Comparison of ENCODE assay signal across 1 cellular context in the genomic region with DNA sequence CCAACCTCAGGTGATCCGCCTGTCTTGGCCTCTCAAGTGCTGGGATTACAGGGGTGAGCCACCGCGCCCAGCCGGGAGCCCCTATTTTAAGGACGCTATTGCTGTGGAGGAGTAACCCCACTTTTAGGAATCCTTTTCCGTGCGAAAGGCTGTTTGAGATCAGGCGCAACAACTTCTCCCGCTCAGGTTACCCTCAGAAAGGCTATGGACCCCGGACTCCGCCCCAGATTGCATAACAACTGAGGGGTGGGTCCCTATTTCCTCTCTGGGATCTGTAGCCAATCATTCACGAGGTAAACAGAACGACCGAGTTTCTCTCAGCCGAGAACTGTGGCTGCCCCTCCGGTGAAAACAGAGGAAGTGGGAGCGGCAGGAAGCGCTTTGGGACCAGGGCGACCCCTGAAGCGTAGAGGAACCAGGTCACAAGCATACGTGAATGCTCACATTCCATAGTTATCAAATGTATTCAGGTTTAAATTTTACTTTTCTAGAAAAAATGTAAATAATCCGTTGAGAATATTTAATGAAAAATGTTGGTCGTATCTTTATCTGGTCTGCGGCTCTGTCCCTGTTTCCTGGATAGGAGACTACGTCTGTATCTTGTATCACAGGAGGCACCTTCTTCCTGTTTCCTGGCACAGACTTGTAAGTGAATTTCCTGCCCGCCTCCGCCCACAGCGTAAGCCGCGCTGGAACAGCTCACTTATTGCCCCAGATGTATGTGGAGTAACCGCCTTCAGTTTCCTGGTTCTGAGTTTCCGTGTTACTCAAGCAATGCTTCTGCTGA.
TF ChIP-seq lines count a peak whose summit lies in the region.

No MANE protein-coding gene starts in this region.

TF ChIP-seq in K562, 482 proteins besides CTCF, POLR2A, EP300 and RAD21 (continued from another document and continues in another):
- TF ChIP-seq, protein P1, sequence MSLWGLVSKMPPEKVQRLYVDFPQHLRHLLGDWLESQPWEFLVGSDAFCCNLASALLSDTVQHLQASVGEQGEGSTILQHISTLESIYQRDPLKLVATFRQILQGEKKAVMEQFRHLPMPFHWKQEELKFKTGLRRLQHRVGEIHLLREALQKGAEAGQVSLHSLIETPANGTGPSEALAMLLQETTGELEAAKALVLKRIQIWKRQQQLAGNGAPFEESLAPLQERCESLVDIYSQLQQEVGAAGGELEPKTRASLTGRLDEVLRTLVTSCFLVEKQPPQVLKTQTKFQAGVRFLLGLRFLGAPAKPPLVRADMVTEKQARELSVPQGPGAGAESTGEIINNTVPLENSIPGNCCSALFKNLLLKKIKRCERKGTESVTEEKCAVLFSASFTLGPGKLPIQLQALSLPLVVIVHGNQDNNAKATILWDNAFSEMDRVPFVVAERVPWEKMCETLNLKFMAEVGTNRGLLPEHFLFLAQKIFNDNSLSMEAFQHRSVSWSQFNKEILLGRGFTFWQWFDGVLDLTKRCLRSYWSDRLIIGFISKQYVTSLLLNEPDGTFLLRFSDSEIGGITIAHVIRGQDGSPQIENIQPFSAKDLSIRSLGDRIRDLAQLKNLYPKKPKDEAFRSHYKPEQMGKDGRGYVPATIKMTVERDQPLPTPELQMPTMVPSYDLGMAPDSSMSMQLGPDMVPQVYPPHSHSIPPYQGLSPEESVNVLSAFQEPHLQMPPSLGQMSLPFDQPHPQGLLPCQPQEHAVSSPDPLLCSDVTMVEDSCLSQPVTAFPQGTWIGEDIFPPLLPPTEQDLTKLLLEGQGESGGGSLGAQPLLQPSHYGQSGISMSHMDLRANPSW (CRISPR knock-in tag; IDR thresholded peaks at IDR 0.05) = peak; percentile 50; the same call in 1 of the 2 replicates
- TF ChIP-seq EZH2 (IDR thresholded peaks at IDR 0.05; ENCODE audit: borderline replicate concordance, low read depth, low read length) (no peak), PCBP2 (IDR thresholded peaks at IDR 0.05; ENCODE audit: low read depth, low read length, poor library complexity, severe bottlenecking) (no peak), SMAD4 (CRISPR knock-in tag; conservative IDR thresholded peaks at IDR 0.05) (peak; percentile 80), NFIC (IDR thresholded peaks at IDR 0.05) (no peak; the same call in 1 of the 2 replicates), ERF (CRISPR knock-in tag; IDR thresholded peaks at IDR 0.05) (no peak), ETV5 (CRISPR knock-in tag; IDR thresholded peaks at IDR 0.05; ENCODE audit: low read depth) (peak; percentile 97), KLF13 (tag; IDR thresholded peaks at IDR 0.05; ENCODE audit: borderline replicate concordance, low read depth) (no peak), HDAC2 (IDR thresholded peaks at IDR 0.05) (peak; percentile 55; the same call in 1 of the 2 replicates), SMARCE1 (IDR thresholded peaks at IDR 0.05) (peak; percentile 70), EGR1 (conservative IDR thresholded peaks at IDR 0.05) (peak; percentile 88), CHD4 (IDR thresholded peaks at IDR 0.05; ENCODE audit: insufficient read depth, insufficient replicate concordance, low read depth, low read length, poor library complexity, severe bottlenecking) (no peak), ZNF445 (CRISPR knock-in tag; IDR thresholded peaks at IDR 0.05; ENCODE audit: low read depth) (no peak), ARHGAP35 (IDR thresholded peaks at IDR 0.05; ENCODE audit: partially characterized antibody) (no peak), PHB2 (IDR thresholded peaks at IDR 0.05; ENCODE audit: low read depth) (no peak), ZNF431 (CRISPR knock-in tag; IDR thresholded peaks at IDR 0.05) (peak; percentile 59), BCL6 (CRISPR knock-in tag; IDR thresholded peaks at IDR 0.05) (no peak), BRCA1 (IDR thresholded peaks at IDR 0.05) (no peak), BRCA1 (CRISPR knock-in tag; IDR thresholded peaks at IDR 0.05) (no peak), PYGO2 (tag; IDR thresholded peaks at IDR 0.05) (no peak; the same call in 1 of the 2 replicates), POU5F1 (IDR thresholded peaks at IDR 0.05; ENCODE audit: borderline replicate concordance, low read depth, low read length, partially characterized antibody) (no peak), RBM15 (IDR thresholded peaks at IDR 0.05; ENCODE audit: insufficient read depth, low read length) (no peak), HCFC1 (IDR thresholded peaks at IDR 0.05; ENCODE audit: low read depth, low read length) (no peak; the same call in 1 of the 2 replicates), ZNF311 (CRISPR knock-in tag; IDR thresholded peaks at IDR 0.05) (no peak), RHOXF2B (CRISPR knock-in tag; conservative IDR thresholded peaks at IDR 0.05) (no peak), NRF1 (conservative IDR thresholded peaks at IDR 0.05 in 1 of 2, IDR thresholded peaks at IDR 0.05 in 1 of 2) (peak in 1 of 2 experiments; percentile 43; a peak in 3 of 4 replicates), SIRT6 (IDR thresholded peaks at IDR 0.05; ENCODE audit: low read depth, low read length) (no peak), ZC3H4 (CRISPR knock-in tag; IDR thresholded peaks at IDR 0.05; ENCODE audit: borderline replicate concordance) (no peak; the same call in 1 of the 2 replicates), SRSF1 (IDR thresholded peaks at IDR 0.05; ENCODE audit: low read depth, low read length) (no peak), XRCC3 (IDR thresholded peaks at IDR 0.05) (no peak), CREBBP (IDR thresholded peaks at IDR 0.05; ENCODE audit: low read depth, low read length) (no peak), YBX1 (IDR thresholded peaks at IDR 0.05) (no peak), KAT2B (IDR thresholded peaks at IDR 0.05; ENCODE audit: low read depth, low read length) (no peak), ZNF174 (CRISPR knock-in tag; IDR thresholded peaks at IDR 0.05) (no peak)
- TF ChIP-seq, protein P2, sequence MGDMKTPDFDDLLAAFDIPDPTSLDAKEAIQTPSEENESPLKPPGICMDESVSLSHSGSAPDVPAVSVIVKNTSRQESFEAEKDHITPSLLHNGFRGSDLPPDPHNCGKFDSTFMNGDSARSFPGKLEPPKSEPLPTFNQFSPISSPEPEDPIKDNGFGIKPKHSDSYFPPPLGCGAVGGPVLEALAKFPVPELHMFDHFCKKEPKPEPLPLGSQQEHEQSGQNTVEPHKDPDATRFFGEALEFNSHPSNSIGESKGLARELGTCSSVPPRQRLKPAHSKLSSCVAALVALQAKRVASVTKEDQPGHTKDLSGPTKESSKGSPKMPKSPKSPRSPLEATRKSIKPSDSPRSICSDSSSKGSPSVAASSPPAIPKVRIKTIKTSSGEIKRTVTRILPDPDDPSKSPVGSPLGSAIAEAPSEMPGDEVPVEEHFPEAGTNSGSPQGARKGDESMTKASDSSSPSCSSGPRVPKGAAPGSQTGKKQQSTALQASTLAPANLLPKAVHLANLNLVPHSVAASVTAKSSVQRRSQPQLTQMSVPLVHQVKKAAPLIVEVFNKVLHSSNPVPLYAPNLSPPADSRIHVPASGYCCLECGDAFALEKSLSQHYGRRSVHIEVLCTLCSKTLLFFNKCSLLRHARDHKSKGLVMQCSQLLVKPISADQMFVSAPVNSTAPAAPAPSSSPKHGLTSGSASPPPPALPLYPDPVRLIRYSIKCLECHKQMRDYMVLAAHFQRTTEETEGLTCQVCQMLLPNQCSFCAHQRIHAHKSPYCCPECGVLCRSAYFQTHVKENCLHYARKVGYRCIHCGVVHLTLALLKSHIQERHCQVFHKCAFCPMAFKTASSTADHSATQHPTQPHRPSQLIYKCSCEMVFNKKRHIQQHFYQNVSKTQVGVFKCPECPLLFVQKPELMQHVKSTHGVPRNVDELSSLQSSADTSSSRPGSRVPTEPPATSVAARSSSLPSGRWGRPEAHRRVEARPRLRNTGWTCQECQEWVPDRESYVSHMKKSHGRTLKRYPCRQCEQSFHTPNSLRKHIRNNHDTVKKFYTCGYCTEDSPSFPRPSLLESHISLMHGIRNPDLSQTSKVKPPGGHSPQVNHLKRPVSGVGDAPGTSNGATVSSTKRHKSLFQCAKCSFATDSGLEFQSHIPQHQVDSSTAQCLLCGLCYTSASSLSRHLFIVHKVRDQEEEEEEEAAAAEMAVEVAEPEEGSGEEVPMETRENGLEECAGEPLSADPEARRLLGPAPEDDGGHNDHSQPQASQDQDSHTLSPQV (IDR thresholded peaks at IDR 0.05) = no peak
- TF ChIP-seq, protein P3, sequence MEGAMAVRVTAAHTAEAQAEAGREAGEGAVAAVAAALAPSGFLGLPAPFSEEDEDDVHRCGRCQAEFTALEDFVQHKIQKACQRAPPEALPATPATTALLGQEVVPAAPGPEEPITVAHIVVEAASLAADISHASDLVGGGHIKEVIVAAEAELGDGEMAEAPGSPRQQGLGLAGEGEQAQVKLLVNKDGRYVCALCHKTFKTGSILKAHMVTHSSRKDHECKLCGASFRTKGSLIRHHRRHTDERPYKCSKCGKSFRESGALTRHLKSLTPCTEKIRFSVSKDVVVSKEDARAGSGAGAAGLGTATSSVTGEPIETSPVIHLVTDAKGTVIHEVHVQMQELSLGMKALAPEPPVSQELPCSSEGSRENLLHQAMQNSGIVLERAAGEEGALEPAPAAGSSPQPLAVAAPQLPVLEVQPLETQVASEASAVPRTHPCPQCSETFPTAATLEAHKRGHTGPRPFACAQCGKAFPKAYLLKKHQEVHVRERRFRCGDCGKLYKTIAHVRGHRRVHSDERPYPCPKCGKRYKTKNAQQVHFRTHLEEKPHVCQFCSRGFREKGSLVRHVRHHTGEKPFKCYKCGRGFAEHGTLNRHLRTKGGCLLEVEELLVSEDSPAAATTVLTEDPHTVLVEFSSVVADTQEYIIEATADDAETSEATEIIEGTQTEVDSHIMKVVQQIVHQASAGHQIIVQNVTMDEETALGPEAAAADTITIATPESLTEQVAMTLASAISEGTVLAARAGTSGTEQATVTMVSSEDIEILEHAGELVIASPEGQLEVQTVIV (CRISPR knock-in tag; IDR thresholded peaks at IDR 0.05; ENCODE audit: borderline replicate concordance) = no peak
- TF ChIP-seq, protein P4, sequence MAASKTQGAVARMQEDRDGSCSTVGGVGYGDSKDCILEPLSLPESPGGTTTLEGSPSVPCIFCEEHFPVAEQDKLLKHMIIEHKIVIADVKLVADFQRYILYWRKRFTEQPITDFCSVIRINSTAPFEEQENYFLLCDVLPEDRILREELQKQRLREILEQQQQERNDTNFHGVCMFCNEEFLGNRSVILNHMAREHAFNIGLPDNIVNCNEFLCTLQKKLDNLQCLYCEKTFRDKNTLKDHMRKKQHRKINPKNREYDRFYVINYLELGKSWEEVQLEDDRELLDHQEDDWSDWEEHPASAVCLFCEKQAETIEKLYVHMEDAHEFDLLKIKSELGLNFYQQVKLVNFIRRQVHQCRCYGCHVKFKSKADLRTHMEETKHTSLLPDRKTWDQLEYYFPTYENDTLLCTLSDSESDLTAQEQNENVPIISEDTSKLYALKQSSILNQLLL (CRISPR knock-in tag; IDR thresholded peaks at IDR 0.05; ENCODE audit: borderline replicate concordance) = no peak
- TF ChIP-seq, protein P5, sequence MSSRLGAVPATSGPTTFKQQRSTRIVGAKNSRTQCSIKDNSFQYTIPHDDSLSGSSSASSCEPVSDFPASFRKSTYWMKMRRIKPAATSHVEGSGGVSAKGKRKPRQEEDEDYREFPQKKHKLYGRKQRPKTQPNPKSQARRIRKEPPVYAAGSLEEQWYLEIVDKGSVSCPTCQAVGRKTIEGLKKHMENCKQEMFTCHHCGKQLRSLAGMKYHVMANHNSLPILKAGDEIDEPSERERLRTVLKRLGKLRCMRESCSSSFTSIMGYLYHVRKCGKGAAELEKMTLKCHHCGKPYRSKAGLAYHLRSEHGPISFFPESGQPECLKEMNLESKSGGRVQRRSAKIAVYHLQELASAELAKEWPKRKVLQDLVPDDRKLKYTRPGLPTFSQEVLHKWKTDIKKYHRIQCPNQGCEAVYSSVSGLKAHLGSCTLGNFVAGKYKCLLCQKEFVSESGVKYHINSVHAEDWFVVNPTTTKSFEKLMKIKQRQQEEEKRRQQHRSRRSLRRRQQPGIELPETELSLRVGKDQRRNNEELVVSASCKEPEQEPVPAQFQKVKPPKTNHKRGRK (tag; IDR thresholded peaks at IDR 0.05) = no peak
- TF ChIP-seq, protein P6, sequence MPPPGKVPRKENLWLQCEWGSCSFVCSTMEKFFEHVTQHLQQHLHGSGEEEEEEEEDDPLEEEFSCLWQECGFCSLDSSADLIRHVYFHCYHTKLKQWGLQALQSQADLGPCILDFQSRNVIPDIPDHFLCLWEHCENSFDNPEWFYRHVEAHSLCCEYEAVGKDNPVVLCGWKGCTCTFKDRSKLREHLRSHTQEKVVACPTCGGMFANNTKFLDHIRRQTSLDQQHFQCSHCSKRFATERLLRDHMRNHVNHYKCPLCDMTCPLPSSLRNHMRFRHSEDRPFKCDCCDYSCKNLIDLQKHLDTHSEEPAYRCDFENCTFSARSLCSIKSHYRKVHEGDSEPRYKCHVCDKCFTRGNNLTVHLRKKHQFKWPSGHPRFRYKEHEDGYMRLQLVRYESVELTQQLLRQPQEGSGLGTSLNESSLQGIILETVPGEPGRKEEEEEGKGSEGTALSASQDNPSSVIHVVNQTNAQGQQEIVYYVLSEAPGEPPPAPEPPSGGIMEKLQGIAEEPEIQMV (tag; conservative IDR thresholded peaks at IDR 0.05; ENCODE audit: low read depth) = no peak
- TF ChIP-seq, protein P7, sequence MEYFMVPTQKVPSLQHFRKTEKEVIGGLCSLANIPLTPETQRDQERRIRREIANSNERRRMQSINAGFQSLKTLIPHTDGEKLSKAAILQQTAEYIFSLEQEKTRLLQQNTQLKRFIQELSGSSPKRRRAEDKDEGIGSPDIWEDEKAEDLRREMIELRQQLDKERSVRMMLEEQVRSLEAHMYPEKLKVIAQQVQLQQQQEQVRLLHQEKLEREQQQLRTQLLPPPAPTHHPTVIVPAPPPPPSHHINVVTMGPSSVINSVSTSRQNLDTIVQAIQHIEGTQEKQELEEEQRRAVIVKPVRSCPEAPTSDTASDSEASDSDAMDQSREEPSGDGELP (CRISPR knock-in tag; IDR thresholded peaks at IDR 0.05; ENCODE audit: borderline replicate concordance) = peak; percentile 64; the same call in 1 of the 2 replicates
- TF ChIP-seq, protein P8, sequence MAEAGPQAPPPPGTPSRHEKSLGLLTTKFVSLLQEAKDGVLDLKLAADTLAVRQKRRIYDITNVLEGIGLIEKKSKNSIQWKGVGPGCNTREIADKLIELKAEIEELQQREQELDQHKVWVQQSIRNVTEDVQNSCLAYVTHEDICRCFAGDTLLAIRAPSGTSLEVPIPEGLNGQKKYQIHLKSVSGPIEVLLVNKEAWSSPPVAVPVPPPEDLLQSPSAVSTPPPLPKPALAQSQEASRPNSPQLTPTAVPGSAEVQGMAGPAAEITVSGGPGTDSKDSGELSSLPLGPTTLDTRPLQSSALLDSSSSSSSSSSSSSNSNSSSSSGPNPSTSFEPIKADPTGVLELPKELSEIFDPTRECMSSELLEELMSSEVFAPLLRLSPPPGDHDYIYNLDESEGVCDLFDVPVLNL (CRISPR knock-in tag; IDR thresholded peaks at IDR 0.05; ENCODE audit: low read depth) = no peak
- TF ChIP-seq, protein P9, sequence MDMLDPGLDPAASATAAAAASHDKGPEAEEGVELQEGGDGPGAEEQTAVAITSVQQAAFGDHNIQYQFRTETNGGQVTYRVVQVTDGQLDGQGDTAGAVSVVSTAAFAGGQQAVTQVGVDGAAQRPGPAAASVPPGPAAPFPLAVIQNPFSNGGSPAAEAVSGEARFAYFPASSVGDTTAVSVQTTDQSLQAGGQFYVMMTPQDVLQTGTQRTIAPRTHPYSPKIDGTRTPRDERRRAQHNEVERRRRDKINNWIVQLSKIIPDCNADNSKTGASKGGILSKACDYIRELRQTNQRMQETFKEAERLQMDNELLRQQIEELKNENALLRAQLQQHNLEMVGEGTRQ (CRISPR knock-in tag; IDR thresholded peaks at IDR 0.05) = no peak
